Comparison of ENCODE assay signal across 28 cellular contexts in genomic region chr7:28973591-28973990, GRCh38. TPM values are rescaled to one million over a fixed set of nuclear protein-coding genes. Genes with fewer than 3 reads are reported as not detected.
"Had no signal": no experiment of that assay in that cellular context is flagged by ENCODE, and none has a peak within 500 bp of the region (broad histone marks: within the 10 kb centered on the region; RNA-seq: fewer than 3 reads in every experiment).

No MANE protein-coding gene starts in this region.

- FAIRE-seq: pancreas, small intestine, urothelium cell line had no signal

- H3K36me3 Mint-ChIP-seq: stimulated activated effector memory CD8-positive, alpha-beta T cell treated with anti-CD3 and anti-CD28 coated beads, Interleukin-12 subunit alpha, Interleukin-12 subunit beta, amount 100 ng/mL, for 72 hours had no signal

- DNase-seq: islet precursor cell; left ventricle myocardium inferior; mesendoderm; naive thymus-derived CD8-positive, alpha-beta T cell; nucleus accumbens; pancreas; posterior cingulate gyrus; retina; right cardiac atrium; small intestine; spleen; stimulated activated CD4-positive, alpha-beta T cell treated with anti-CD3 and anti-CD28 coated beads, Interleukin-4, amount 100 ng/mL, for 24 hours; stimulated activated naive CD4-positive, alpha-beta T cell; tibial artery; trophoblast cell; upper lobe of right lung had no signal

- H3K4me3 ChIP-seq: left ventricle myocardium inferior, lung, pancreas, prostate gland, spleen, suprapubic skin, thoracic aorta, tibial artery, upper lobe of right lung had no signal

- H3K4me1 Mint-ChIP-seq: mesothelial cell of epicardium; naive thymus-derived CD8-positive, alpha-beta T cell; nephron; neural crest cell; stimulated activated effector memory CD8-positive, alpha-beta T cell treated with anti-CD3 and anti-CD28 coated beads, Interleukin-12 subunit alpha, Interleukin-12 subunit beta, amount 100 ng/mL, for 72 hours had no signal

- H3K27ac Mint-ChIP-seq: mesothelial cell of epicardium; naive thymus-derived CD8-positive, alpha-beta T cell; nephron; stimulated activated effector memory CD8-positive, alpha-beta T cell treated with anti-CD3 and anti-CD28 coated beads, Interleukin-12 subunit alpha, Interleukin-12 subunit beta, amount 100 ng/mL, for 72 hours; stimulated activated naive CD8-positive, alpha-beta T cell treated with anti-CD3 and anti-CD28 coated beads, Interleukin-15, Interleukin-2, amounts not matched to agents 100 ng/mL and 50 ng/mL, for 24 hours had no signal

- H3K4me1 ChIP-seq: left ventricle myocardium inferior, pancreas, prostate gland, spleen, suprapubic skin, tibial artery, upper lobe of right lung had no signal

- H3K27ac ChIP-seq: left ventricle myocardium inferior, pancreas, prostate gland, spleen, suprapubic skin, thoracic aorta, tibial artery, upper lobe of right lung had no signal

- H3K36me3 ChIP-seq: left ventricle myocardium inferior, pancreas, prostate gland, spleen, suprapubic skin, thoracic aorta, tibial artery, upper lobe of right lung had no signal

- H3K9me3 ChIP-seq: prostate gland had no signal

- H3K27me3 ChIP-seq: pancreas, spleen, suprapubic skin, tibial artery, upper lobe of right lung had no signal

- ATAC-seq: naive thymus-derived CD8-positive, alpha-beta T cell; pancreas; right cardiac atrium; sciatic nerve; stimulated activated effector memory CD8-positive, alpha-beta T cell treated with anti-CD3 and anti-CD28 coated beads, Interleukin-12 subunit alpha, Interleukin-12 subunit beta, amount 100 ng/mL, for 72 hours; upper lobe of right lung had no signal

- H3K4me3 Mint-ChIP-seq: mesothelial cell of epicardium; naive thymus-derived CD8-positive, alpha-beta T cell; nephron; neural crest cell; stimulated activated effector memory CD8-positive, alpha-beta T cell treated with anti-CD3 and anti-CD28 coated beads, Interleukin-12 subunit alpha, Interleukin-12 subunit beta, amount 100 ng/mL, for 72 hours; stimulated activated naive CD8-positive, alpha-beta T cell treated with anti-CD3 and anti-CD28 coated beads, Interleukin-15, Interleukin-2, amounts not matched to agents 100 ng/mL and 50 ng/mL, for 24 hours had no signal

RNA-seq across cellular contexts. Expression of gene TRIL, which starts 15.5 kb away (rescaled TPM):
- total RNA-seq: mononuclear cell; naive thymus-derived CD8-positive, alpha-beta T cell had no signal
- polyA plus RNA-seq: naive thymus-derived CD8-positive, alpha-beta T cell had no signal
